In the genomic region with DNA sequence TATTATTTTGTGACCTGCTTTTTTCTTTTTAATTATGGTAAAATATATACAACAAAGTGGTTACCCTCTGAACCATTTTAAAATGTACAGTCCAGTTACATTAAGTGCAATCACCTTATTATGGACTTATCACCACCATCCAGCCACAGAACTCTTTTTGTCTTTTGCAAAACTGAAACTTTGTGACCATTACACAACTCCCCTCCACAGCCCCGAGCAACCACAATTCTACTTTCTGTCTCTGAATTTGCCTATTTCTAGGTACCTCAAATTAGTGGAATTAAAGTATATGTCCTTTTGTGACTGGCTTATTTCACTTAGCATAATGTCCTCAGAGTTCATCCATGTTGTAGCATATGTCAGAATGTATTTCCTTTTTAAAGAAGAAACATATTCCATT, we compare ENCODE assay signal across 13 cellular contexts.
"Had no signal": no experiment of that assay in that cellular context is flagged by ENCODE, and none has a peak within 500 bp of the region (broad histone marks: within the 10 kb centered on the region; RNA-seq: fewer than 3 reads in every experiment).

No MANE protein-coding gene starts in this region.

- H3K36me3 ChIP-seq: brain microvascular endothelial cell had no signal

- H3K27ac ChIP-seq: brain microvascular endothelial cell had no signal

- DNase-seq: activated CD4-positive, alpha-beta T cell treated with anti-CD3 and anti-CD28 coated beads, Interleukin-2, amount 50 U/mL, for 1 hour; activated naive CD4-positive, alpha-beta T cell; activated naive CD8-positive, alpha-beta T cell treated with anti-CD3 and anti-CD28 coated beads, Interleukin-2, amount 10 ng/mL, durations not matched to agents 7 days and 5 days; brain microvascular endothelial cell; cortex of kidney; effector CD8-positive, alpha-beta T cell; foreskin fibroblast; glutamatergic neuron; nephron progenitor cell; occipital lobe; stimulated activated CD4-positive, alpha-beta T cell treated with anti-CD3 and anti-CD28 coated beads, Interleukin-2, amount 100 ng/mL, for 48 hours had no signal

- ATAC-seq: activated CD4-positive, CD25-positive, alpha-beta regulatory T cell treated with anti-CD3 and anti-CD28 coated beads, Interleukin-2, amount 50 U/mL, for 24 hours; stimulated activated memory B cell treated with anti-CD40 and anti-IgM and Interleukin-4, amounts not matched to agents 10 μg/mL and 1 μg/mL and 100 μg/mL, for 72 hours had no signal

- H3K27me3 ChIP-seq: brain microvascular endothelial cell had no signal
